ENCODE assay signal across 18 cellular contexts in the genomic region with DNA sequence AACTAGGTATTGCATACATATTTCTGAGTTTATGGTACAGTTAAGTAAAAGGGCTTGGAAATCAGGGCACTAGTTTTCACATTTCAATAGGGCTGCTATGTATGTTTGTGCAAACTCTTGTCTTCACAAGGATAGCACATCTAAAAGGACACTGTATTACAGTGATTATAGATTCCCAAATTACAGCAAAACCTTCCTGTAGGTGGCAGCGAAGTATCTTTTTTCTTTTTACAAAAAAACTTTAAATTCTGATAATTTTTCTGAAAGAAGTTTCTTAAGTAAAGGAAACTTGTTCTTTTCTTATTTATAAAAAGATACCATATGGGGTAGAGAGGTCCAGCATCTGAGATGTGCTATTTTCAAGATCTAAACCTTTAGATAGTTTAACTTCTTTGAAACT.
A peak's percentile ranks its signal among the peaks of the same experiment; 100 is the strongest.
DNase-seq lines count a peak whose midpoint lies in the region; ATAC-seq and TF ChIP-seq lines count a peak whose summit lies in the region.
"Had no signal": no experiment of that assay in that cellular context is flagged by ENCODE, and none has a peak within 500 bp of the region (broad histone marks: within the 10 kb centered on the region; RNA-seq: fewer than 3 reads in every experiment).

No MANE protein-coding gene starts in this region.

- H3K9me3 ChIP-seq in adipocyte (ENCODE audit: control insufficient read depth, low read length) = no peaks in the 10 kb centered on the region
- H3K9me3 ChIP-seq in colonic mucosa = no peaks in the 10 kb centered on the region
- H3K9me3 ChIP-seq: BE2C, MG63, thoracic aorta had no signal

- H3K9ac ChIP-seq in adipocyte (ENCODE audit: low read length) (no peak overlapping the region), colonic mucosa (ENCODE audit: low read depth in 2 of 2, low read length in 2 of 2) (no peak overlapping the region)

- ATAC-seq in activated CD4-positive, CD25-positive, alpha-beta regulatory T cell treated with anti-CD3 and anti-CD28 coated beads, Interleukin-2, amount 50 U/mL, for 24 hours = no peak
- ATAC-seq: activated T-helper 17 cell treated with anti-CD3 and anti-CD28 coated beads, Interleukin-2, amount 50 U/mL, for 72 hours had no signal

- H3K36me3 ChIP-seq in adipocyte (ENCODE audit: control insufficient read depth, insufficient read depth, low read length, severe bottlenecking) (no peaks in the 10 kb centered on the region), kidney epithelial cell (ENCODE audit: control insufficient read depth, insufficient read depth, low read length) (no peaks in the 10 kb centered on the region), colonic mucosa (no peaks in the 10 kb centered on the region)
- H3K36me3 ChIP-seq: BE2C, MG63, thoracic aorta, WERI-Rb-1 had no signal

- DNase-seq in Kasumi-1 (lab: John Stamatoyannopoulos, UW) (peak; percentile 2 to 4), adipocyte (ENCODE audit: low read depth) (peak; percentile 33), kidney epithelial cell (ENCODE audit: low read depth) (no peak), GM20000 (ENCODE audit: low spot score) (no peak), colonic mucosa (no peak)
- DNase-seq in activated effector memory CD4-positive, alpha-beta T cell treated with Interleukin-2 at 50 U/mL for 16 hours = no peak
- DNase-seq: BE2C; erythroblast; H7; MG63; NCI-H2227 treated with DMSO at 0.1 percent for 48 hours; stimulated activated CD4-positive, alpha-beta T cell treated with anti-CD3 and anti-CD28 coated beads, Interleukin-4, amount 100 ng/mL, for 4 hours; WERI-Rb-1 had no signal

- H3K27me3 ChIP-seq in adipocyte (replicated peaks; ENCODE audit: control insufficient read depth, insufficient read depth, low read length) (no peaks in the 10 kb centered on the region), kidney epithelial cell (ENCODE audit: control insufficient read depth, insufficient read depth, low read length) (no peaks in the 10 kb centered on the region), colonic mucosa (no peaks in the 10 kb centered on the region)
- H3K27me3 ChIP-seq: BE2C had no signal

- H3K27ac ChIP-seq in C4-2B (no peak overlapping the region), colonic mucosa (no peak overlapping the region)
- H3K27ac ChIP-seq: coronary artery, thoracic aorta, WERI-Rb-1 had no signal

- H3K4me1 ChIP-seq in adipocyte (ENCODE audit: control insufficient read depth, insufficient read depth, low read length) (peaks cover 4% of the 10 kb centered on the region), colonic mucosa (no peaks in the 10 kb centered on the region)
- H3K4me1 ChIP-seq: BE2C had no signal

- TF ChIP-seq CTCF in C4-2B (conservative IDR thresholded peaks at IDR 0.05) = 0 out of 2 replicates have a peak, but pooled peaks have one; percentile 7
- TF ChIP-seq CTCF in kidney epithelial cell (IDR thresholded peaks at IDR 0.05; ENCODE audit: insufficient read depth, low read length, poor library complexity, severe bottlenecking) = peak; percentile 23
- no peak for TF ChIP-seq CTCF in GM20000 (IDR thresholded peaks at IDR 0.05; ENCODE audit: extremely low read depth, missing control alignments)
- TF ChIP-seq CTCF in colonic mucosa (IDR thresholded peaks at IDR 0.05) = no peak

- H3K4me3 ChIP-seq in adipocyte (ENCODE audit: low read length) = no peak overlapping the region
- no peak overlapping the region for H3K4me3 ChIP-seq in kidney epithelial cell (ENCODE audit: low read depth, low read length)
- no peak overlapping the region for H3K4me3 ChIP-seq in colonic mucosa
- H3K4me3 ChIP-seq: MG63, thoracic aorta had no signal

- intact Hi-C loops in colonic mucosa (cut with DNase I) = no loop called here

Comparison
In these comparisons a context has a peak if more than half of its experiments do, and no peak if none do; other contexts are left out.
1. CTCF ChIP-seq: peak in C4-2B (single experiment) and kidney epithelial cell (single experiment); none in GM20000 (single experiment) and colonic mucosa (single experiment).
2. DNase-seq: peak in Kasumi-1 (2 of 2) and adipocyte (single experiment); none in kidney epithelial cell (single experiment), activated effector memory CD4-positive, alpha-beta T cell treated with Interleukin-2 at 50 U/mL for 16 hours (single experiment), GM20000 (single experiment) and colonic mucosa (single experiment).